ENCODE assay signal across 6 cellular contexts in genomic region chr19:17811103-17811502, GRCh38. TPM values are rescaled to one million over a fixed set of nuclear protein-coding genes. Genes with fewer than 3 reads are reported as not detected.
"Had no signal": no experiment of that assay in that cellular context is flagged by ENCODE, and none has a peak within 500 bp of the region (broad histone marks: within the 10 kb centered on the region; RNA-seq: fewer than 3 reads in every experiment).

No MANE protein-coding gene starts in this region.

- H3K4me1 ChIP-seq: HAP-1 had no signal

- H3K36me3 ChIP-seq: HAP-1 had no signal

- H3K4me3 ChIP-seq: GM23338, HAP-1 had no signal

- H3K9me3 Mint-ChIP-seq: GM23338 had no signal

- H3K4me2 ChIP-seq: GM23338 had no signal

- H3K4me3 Mint-ChIP-seq: GM23338 had no signal

- H3K27ac Mint-ChIP-seq: GM23338 had no signal

- ATAC-seq: GM23338, HCT116 had no signal

- DNase-seq: IMR-90, KBM-7 had no signal

- H3K9me3 ChIP-seq: HAP-1 had no signal

- H2AFZ ChIP-seq: GM23338 had no signal

- H3K4me1 Mint-ChIP-seq: GM23338 had no signal

RNA-seq across cellular contexts. Expression of gene INSL3, which starts 10.2 kb away (rescaled TPM):
- total RNA-seq: GM23338, HT-29, IMR-90 had no signal

RNA-seq across cellular contexts. Expression of gene B3GNT3, which starts 16.2 kb away (rescaled TPM):
- total RNA-seq: IMR-90 had no signal
